In the genomic region with DNA sequence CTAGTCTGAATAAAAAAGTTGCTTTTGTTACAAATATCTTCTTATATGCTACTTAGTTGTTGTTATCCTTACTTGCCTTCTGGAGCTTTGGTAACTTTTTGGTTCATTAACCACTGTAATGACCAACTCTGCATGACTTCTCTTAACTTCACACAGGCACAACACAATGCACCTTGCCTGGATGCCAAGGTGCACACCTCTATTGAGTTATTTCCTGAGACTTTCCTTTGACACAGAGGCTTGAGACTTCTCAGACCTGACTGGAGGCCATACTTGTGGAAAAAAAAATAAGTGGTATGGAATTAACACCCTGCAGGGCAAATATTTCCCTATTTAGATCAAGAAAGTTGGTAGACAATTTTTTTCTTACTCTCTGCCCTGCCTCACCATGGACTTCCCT, we compare ENCODE assay signal across 21 cellular contexts.
A peak's percentile ranks its signal among the peaks of the same experiment; 100 is the strongest.
DNase-seq lines count a peak whose midpoint lies in the region; ATAC-seq and TF ChIP-seq lines count a peak whose summit lies in the region.
"Had no signal": no experiment of that assay in that cellular context is flagged by ENCODE, and none has a peak within 500 bp of the region (broad histone marks: within the 10 kb centered on the region; RNA-seq: fewer than 3 reads in every experiment).

No MANE protein-coding gene starts in this region.

- no peak overlapping the region for H3K4me2 ChIP-seq in mesenchymal stem cell (ENCODE audit: low read length, poor library complexity, severe bottlenecking)
- H3K4me2 ChIP-seq in neuronal stem cell (ENCODE audit: insufficient read depth, low read length, poor library complexity, severe bottlenecking): no peak overlapping the region
- H3K4me2 ChIP-seq: A549; BLaER1 treated with 17β-estradiol and CSF1 and Interleukin-3, amounts not matched to agents 10 nM and 100 nM; GM23338 had no signal

- no peak overlapping the region for H2AK5ac ChIP-seq in mesenchymal stem cell (ENCODE audit: low read length, severe bottlenecking)
- H2AK5ac ChIP-seq in neuronal stem cell (ENCODE audit: low read depth, low read length): no peak overlapping the region

- no peak overlapping the region for H2BK12ac ChIP-seq in mesenchymal stem cell (ENCODE audit: low read length in 2 of 2)
- no peak overlapping the region for H2BK12ac ChIP-seq in neuronal stem cell (ENCODE audit: low read length)

- peak; percentile 11; the same call in 1 of the 2 replicates for TF ChIP-seq RAD21 in Ishikawa (IDR thresholded peaks at IDR 0.05; ENCODE audit: low read depth)

- H2AFZ ChIP-seq in mesenchymal stem cell (ENCODE audit: low read depth, low read length) (no peak overlapping the region), neuronal stem cell (ENCODE audit: low read length) (no peak overlapping the region)
- H2AFZ ChIP-seq: GM23338 had no signal

- H3K23ac ChIP-seq in mesenchymal stem cell (ENCODE audit: low read length in 2 of 2) (no peak overlapping the region), neuronal stem cell (ENCODE audit: low read depth, low read length, poor library complexity) (no peak overlapping the region)

- ATAC-seq in HG03097 (IDR thresholded peaks at IDR 0.05; ENCODE audit: low FRiP score, unreplicated experiment): no peak
- ATAC-seq: A549, GM23338, HCT116 had no signal

- H4K8ac ChIP-seq in mesenchymal stem cell (ENCODE audit: low read length): no peak overlapping the region
- no peak overlapping the region for H4K8ac ChIP-seq in neuronal stem cell (ENCODE audit: low read depth, low read length)

- H3K27ac ChIP-seq in mesenchymal stem cell (ENCODE audit: low read length, poor library complexity, severe bottlenecking): peak overlapping the region; percentile 15
- H3K27ac ChIP-seq in neuronal stem cell (replicated peaks; ENCODE audit: low read length): no peak overlapping the region
- H3K27ac ChIP-seq: A549; BLaER1 treated with 17β-estradiol and CSF1 and Interleukin-3, amounts not matched to agents 10 nM and 100 nM had no signal

- H2BK15ac ChIP-seq in mesenchymal stem cell (ENCODE audit: low read depth, poor library complexity, severe bottlenecking): no peak overlapping the region
- no peak overlapping the region for H2BK15ac ChIP-seq in neuronal stem cell (ENCODE audit: low read length)

- no peak overlapping the region for H2BK5ac ChIP-seq in mesenchymal stem cell (ENCODE audit: low read depth, low read length, poor library complexity, severe bottlenecking)
- no peak overlapping the region for H2BK5ac ChIP-seq in neuronal stem cell (ENCODE audit: low read length)

- peak; percentile 94 for TF ChIP-seq EP300 in Ishikawa (IDR thresholded peaks at IDR 0.05; ENCODE audit: borderline replicate concordance)

- no peak overlapping the region for H2BK120ac ChIP-seq in mesenchymal stem cell (ENCODE audit: low read depth, low read length)
- H2BK120ac ChIP-seq in neuronal stem cell (ENCODE audit: low read depth, low read length): no peak overlapping the region

- no peak overlapping the region for H4K91ac ChIP-seq in mesenchymal stem cell (ENCODE audit: low read length)
- no peak overlapping the region for H4K91ac ChIP-seq in neuronal stem cell (ENCODE audit: low read depth, low read length, poor library complexity)

- peak; percentile 29 for DNase-seq in kidney glomerular epithelial cell (lab: John Stamatoyannopoulos, UW)
- no peak for DNase-seq in mesenchymal stem cell
- no peak for DNase-seq in NCI-H146 treated with DMSO at 0.1 percent for 48 hours (lab: John Stamatoyannopoulos, UW; ENCODE audit: unreplicated experiment)
- no peak for DNase-seq in neuronal stem cell (ENCODE audit: low spot score)
- DNase-seq: 8988T; ACHN; AML-193; BE2C; Calu3; CD4-positive, alpha-beta T cell; CD8-positive, alpha-beta memory T cell; DMS53; DMS79 treated with DMSO at 0.1 percent for 48 hours; GF-D8; H9 had no signal

- no peaks in the 10 kb centered on the region for H3K36me3 ChIP-seq in mesenchymal stem cell (ENCODE audit: control insufficient read depth in 1 of 2, insufficient read depth in 2 of 2, low read depth in 1 of 2, low read length in 2 of 2)
- H3K36me3 ChIP-seq in neuronal stem cell (replicated peaks in 1 of 2; ENCODE audit: control insufficient read depth in 2 of 2, insufficient read depth in 2 of 2, low read length in 2 of 2): no peaks in the 10 kb centered on the region
- H3K36me3 ChIP-seq: BE2C; BLaER1 treated with 17β-estradiol and CSF1 and Interleukin-3, amounts not matched to agents 10 nM and 100 nM had no signal

- H3K18ac ChIP-seq in mesenchymal stem cell (ENCODE audit: low read depth in 1 of 2, low read length in 2 of 2): no peak overlapping the region
- no peak overlapping the region for H3K18ac ChIP-seq in neuronal stem cell (ENCODE audit: low read length)

- H3K4me1 ChIP-seq in mesenchymal stem cell (ENCODE audit: control insufficient read depth, insufficient read depth, low read depth, low read length) (peaks cover 2% of the 10 kb centered on the region), neuronal stem cell (ENCODE audit: control insufficient read depth in 2 of 2, insufficient read depth in 1 of 2, low read depth in 1 of 2, low read length in 2 of 2) (no peaks in the 10 kb centered on the region)
- H3K4me1 ChIP-seq: A549, BE2C had no signal

- H3K14ac ChIP-seq in mesenchymal stem cell (ENCODE audit: low read length in 2 of 2) (no peak overlapping the region), neuronal stem cell (ENCODE audit: low read length) (no peak overlapping the region)

- H3K79me1 ChIP-seq in mesenchymal stem cell (replicated peaks; ENCODE audit: low read length, poor library complexity, severe bottlenecking) (no peaks in the 10 kb centered on the region), neuronal stem cell (ENCODE audit: low read depth, low read length) (no peaks in the 10 kb centered on the region)

- H3K9me3 ChIP-seq in mesenchymal stem cell (ENCODE audit: control insufficient read depth, low read length): no peaks in the 10 kb centered on the region
- no peaks in the 10 kb centered on the region for H3K9me3 ChIP-seq in neuronal stem cell (replicated peaks in 1 of 2; ENCODE audit: control insufficient read depth in 2 of 2, insufficient read depth in 1 of 2, low read depth in 1 of 2, low read length in 2 of 2)
- H3K9me3 ChIP-seq: A549; BE2C; BLaER1 treated with 17β-estradiol and CSF1 and Interleukin-3, amounts not matched to agents 10 nM and 100 nM had no signal

- H3K4me3 ChIP-seq in mesenchymal stem cell (ENCODE audit: insufficient read depth in 1 of 2, low read depth in 1 of 2, low read length in 2 of 2) (no peak overlapping the region), neuronal stem cell (ENCODE audit: low read length in 2 of 2) (no peak overlapping the region)
- H3K4me3 ChIP-seq: A549; BLaER1 treated with 17β-estradiol and CSF1 and Interleukin-3, amounts not matched to agents 10 nM and 100 nM; GM23338 had no signal

- H3K4ac ChIP-seq in mesenchymal stem cell (ENCODE audit: low read depth in 1 of 2, low read length in 2 of 2): no peak overlapping the region
- H3K4ac ChIP-seq in neuronal stem cell (ENCODE audit: low read length): no peak overlapping the region

- H3K9ac ChIP-seq in mesenchymal stem cell (ENCODE audit: low read length) (no peak overlapping the region), neuronal stem cell (ENCODE audit: low read depth, low read length, poor library complexity) (no peak overlapping the region)
- H3K9ac ChIP-seq: BLaER1 treated with 17β-estradiol and CSF1 and Interleukin-3, amounts not matched to agents 10 nM and 100 nM had no signal

- H3K27me3 ChIP-seq in mesenchymal stem cell (ENCODE audit: control insufficient read depth in 1 of 2, insufficient read depth in 1 of 2, low read length in 2 of 2) (no peaks in the 10 kb centered on the region), neuronal stem cell (ENCODE audit: control insufficient read depth in 3 of 3, insufficient read depth in 3 of 3, low read depth in 1 of 3, low read length in 3 of 3) (no peaks in the 10 kb centered on the region)
- H3K27me3 ChIP-seq: BE2C; BLaER1 treated with 17β-estradiol and CSF1 and Interleukin-3, amounts not matched to agents 10 nM and 100 nM had no signal

TF ChIP-seq in Ishikawa, 13 proteins besides CTCF, POLR2A, EP300 and RAD21 (continues in another document):
- TF ChIP-seq TCF12 (IDR thresholded peaks at IDR 0.05; ENCODE audit: low read depth) (peak; percentile 95), TEAD4 (IDR thresholded peaks at IDR 0.05) (peak; percentile 88), CEBPB (IDR thresholded peaks at IDR 0.05) (peak; percentile 54), EGR1 (IDR thresholded peaks at IDR 0.05) (no peak), MAX (IDR thresholded peaks at IDR 0.05) (peak; percentile 38), ZBTB7A (IDR thresholded peaks at IDR 0.05; ENCODE audit: low read depth) (no peak), YY1 (IDR thresholded peaks at IDR 0.05; ENCODE audit: low read depth) (peak; percentile 67; the same call in 1 of the 2 replicates)
- TF ChIP-seq, protein P1, sequence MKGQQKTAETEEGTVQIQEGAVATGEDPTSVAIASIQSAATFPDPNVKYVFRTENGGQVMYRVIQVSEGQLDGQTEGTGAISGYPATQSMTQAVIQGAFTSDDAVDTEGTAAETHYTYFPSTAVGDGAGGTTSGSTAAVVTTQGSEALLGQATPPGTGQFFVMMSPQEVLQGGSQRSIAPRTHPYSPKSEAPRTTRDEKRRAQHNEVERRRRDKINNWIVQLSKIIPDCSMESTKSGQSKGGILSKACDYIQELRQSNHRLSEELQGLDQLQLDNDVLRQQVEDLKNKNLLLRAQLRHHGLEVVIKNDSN (IDR thresholded peaks at IDR 0.05): peak; percentile 17; the same call in 1 of the 2 replicates
